In genomic region chr18:44721748-44722147, GRCh38 we compare ENCODE assay signal across 7 cellular contexts. TPM values are rescaled to one million over a fixed set of nuclear protein-coding genes. Genes with fewer than 3 reads are reported as not detected.
DNase-seq lines count a peak whose midpoint lies in the region; ATAC-seq, FAIRE-seq and TF ChIP-seq lines count a peak whose summit lies in the region.
"Not testable (repeated sequence)": the region's sequence is repeated elsewhere in the genome, so short reads cannot be mapped to it uniquely, and the experiment has no call there.

No MANE protein-coding gene starts in this region.

- H3K4me1 ChIP-seq in MM.1S (ENCODE audit: low read length), result peaks cover 96% of the 10 kb centered on the region

- not testable (repeated sequence) for H3K36me3 ChIP-seq in MM.1S (replicated peaks; ENCODE audit: insufficient read depth, low read length)

- peak overlapping the region; percentile 73; the same call in 1 of the 2 replicates for H3K27ac ChIP-seq in MM.1S (ENCODE audit: low read length)

- H3K9me2 ChIP-seq in MM.1S (replicated peaks; ENCODE audit: insufficient read depth, low read length), result not testable (repeated sequence)

- H3K79me2 ChIP-seq in MM.1S (ENCODE audit: low read length), result peaks cover 91% of the 10 kb centered on the region

- H3K36me3 Mint-ChIP-seq in brain, result peaks cover 29% of the 10 kb centered on the region

- TF ChIP-seq CTCF in MM.1S (IDR thresholded peaks at IDR 0.05; ENCODE audit: low read length); brain (conservative IDR thresholded peaks at IDR 0.05): not testable (repeated sequence)

- peaks cover 88% of the 10 kb centered on the region for H3K4me1 Mint-ChIP-seq in brain

- peak; percentile 98 for FAIRE-seq in GM18507 (lab: Jason Lieb, UNC)

- not testable (repeated sequence) for DNase-seq in GM18507 (ENCODE audit: extremely low spot score, insufficient read length, low read depth)
- peak; percentile 60 for DNase-seq in MM.1S

- H3K4me2 ChIP-seq in MM.1S (ENCODE audit: low read depth, low read length), result peak overlapping the region; percentile 63

- peak overlapping the region in 4 of 5 experiments; percentile 10 to 95 (median 75) for H3K27ac Mint-ChIP-seq in brain

- not testable (repeated sequence) for H3K9me3 ChIP-seq in MM.1S (replicated peaks; ENCODE audit: insufficient read depth, low read length)

- H3K9me3 Mint-ChIP-seq in brain, result not testable (repeated sequence)

- H3K9ac ChIP-seq in MM.1S (ENCODE audit: low read length), result peak overlapping the region; percentile 46

- not testable (repeated sequence) for H3K4me3 Mint-ChIP-seq in brain

- peaks cover 28% of the 10 kb centered on the region for H3F3A ChIP-seq in MM.1S (ENCODE audit: insufficient read depth, low read length)

- not testable (repeated sequence) for H2AFZ ChIP-seq in MM.1S (ENCODE audit: low read length)

- ATAC-seq in GM19025 (IDR thresholded peaks at IDR 0.05; ENCODE audit: low read depth, unreplicated experiment), result peak; percentile 37
- peak; percentile 31 for ATAC-seq in GM21529 (IDR thresholded peaks at IDR 0.05; ENCODE audit: unreplicated experiment)
- ATAC-seq in HG02798 (IDR thresholded peaks at IDR 0.05; ENCODE audit: poor library complexity, unreplicated experiment), result peak; percentile 46
- ATAC-seq in HG03196 (IDR thresholded peaks at IDR 0.05; ENCODE audit: unreplicated experiment), result peak; percentile 48

- H3K4me3 ChIP-seq in MM.1S (ENCODE audit: low read length), result 0 out of 2 replicates have a peak overlapping the region, but pooled peaks have one; percentile 9

- H3K27me3 Mint-ChIP-seq in brain, result not testable (repeated sequence)

- H4K20me1 ChIP-seq in MM.1S (ENCODE audit: insufficient read depth, low read length), result not testable (repeated sequence)

- not testable (repeated sequence) for H3K27me3 ChIP-seq in MM.1S (replicated peaks; ENCODE audit: insufficient read depth, low read length)

RNA-seq across cellular contexts. Expression of gene SETBP1, which starts 41.1 kb away (rescaled TPM):
- polyA plus RNA-seq in brain (ENCODE audit: insufficient read depth, low read depth, low replicate concordance), result 25.7 TPM
